ENCODE assay signal across 23 cellular contexts in genomic region chr1:210263963-210264362, GRCh38. TPM values are rescaled to one million over a fixed set of nuclear protein-coding genes. Genes with fewer than 3 reads are reported as not detected.
DNase-seq lines count a peak whose midpoint lies in the region; FAIRE-seq and TF ChIP-seq lines count a peak whose summit lies in the region.
"Had no signal": no experiment of that assay in that cellular context is flagged by ENCODE, and none has a peak within 500 bp of the region (broad histone marks: within the 10 kb centered on the region; RNA-seq: fewer than 3 reads in every experiment).

No MANE protein-coding gene starts in this region.

- H3K79me2 ChIP-seq in H1 (ENCODE audit: control insufficient read depth in 1 of 2, insufficient read depth in 2 of 2, low read length in 2 of 2), result no peaks in the 10 kb centered on the region

- no peak overlapping the region for H3K4ac ChIP-seq in H1 (replicated peaks; ENCODE audit: insufficient read length, low read depth, low read length)

- H3K27ac ChIP-seq in H1 (ENCODE audit: low read depth, low read length) (no peak overlapping the region), rectal smooth muscle tissue (ENCODE audit: low read depth, low read length) (peak overlapping the region; percentile 21), vagina (peak overlapping the region; percentile 70)
- H3K27ac ChIP-seq: KMS-11 had no signal

- TF ChIP-seq RAD21 in H1 (IDR thresholded peaks at IDR 0.05 in 1 of 2, conservative IDR thresholded peaks at IDR 0.05 in 1 of 2; ENCODE audit: low read depth in 2 of 2, low read length in 2 of 2), result no peak

- TF ChIP-seq CTCF in H1 (IDR thresholded peaks at IDR 0.05; ENCODE audit: control extremely low read depth in 1 of 3, insufficient read depth in 1 of 3, low read depth in 1 of 3, low read length in 3 of 3) (no peak), vagina (IDR thresholded peaks at IDR 0.05) (no peak)

- no peak overlapping the region for H2BK15ac ChIP-seq in H1 (ENCODE audit: low read length)

- H4K20me1 ChIP-seq in H1 (replicated peaks in 1 of 2; ENCODE audit: control insufficient read depth in 1 of 2, insufficient read depth in 2 of 2, low read length in 2 of 2), result no peaks in the 10 kb centered on the region

- peak overlapping the region; percentile 10; the same call in 1 of the 2 replicates for H2BK20ac ChIP-seq in H1 (ENCODE audit: low read length)

- H2AK5ac ChIP-seq in H1 (ENCODE audit: low read depth, low read length), result 0 out of 2 replicates have a peak overlapping the region, but pooled peaks have one; percentile 8

- no peak overlapping the region for H4K5ac ChIP-seq in H1 (ENCODE audit: insufficient read length, low read depth, low read length)

- H4K8ac ChIP-seq in H1 (ENCODE audit: extremely low read depth, insufficient read depth, low read length), result no peak overlapping the region

- no peaks in the 10 kb centered on the region for H3K36me3 ChIP-seq in H1 (ENCODE audit: control insufficient read depth in 2 of 4, insufficient read depth in 4 of 4, low read length in 3 of 4)
- H3K36me3 ChIP-seq in rectal smooth muscle tissue (ENCODE audit: control insufficient read depth, insufficient read depth, low read length), result no peaks in the 10 kb centered on the region
- H3K36me3 ChIP-seq in vagina, result no peaks in the 10 kb centered on the region
- H3K36me3 ChIP-seq: SJSA1 had no signal

- CTCF ChIA-PET in H1 (lab: Charles Lee; ENCODE audit: partially characterized antibody), result interaction anchor here (1.1 to 2.7 kb wide), 6 partner anchors 10 to 389 kb away, joined by 3 to 9 read pairs (median 4); no protein-coding TSS in a partner anchor

- H3K23ac ChIP-seq in H1 (ENCODE audit: insufficient read length), result no peak overlapping the region

- H3K23me2 ChIP-seq in H1 (ENCODE audit: low read depth, low read length), result no peaks in the 10 kb centered on the region; the same call in 1 of the 2 replicates

- H3K9ac ChIP-seq in H1 (replicated peaks in 1 of 4; ENCODE audit: extremely low read depth in 1 of 4, low read depth in 3 of 4, low read length in 3 of 4), result no peak overlapping the region
- no peak overlapping the region for H3K9ac ChIP-seq in rectal smooth muscle tissue (ENCODE audit: low read length)
- H3K9ac ChIP-seq: KMS-11 had no signal

- H3K79me1 ChIP-seq in H1 (ENCODE audit: low read depth, low read length), result no peaks in the 10 kb centered on the region

- 0 out of 2 replicates have a peak overlapping the region, but pooled peaks have one; percentile 62 for H2BK5ac ChIP-seq in H1 (ENCODE audit: low read depth, low read length)

- H3K9me3 ChIP-seq in H1 (ENCODE audit: insufficient read depth in 2 of 2, low read depth in 1 of 2, low read length in 1 of 2) (no peaks in the 10 kb centered on the region), vagina (no peaks in the 10 kb centered on the region)
- H3K9me3 ChIP-seq: SJSA1 had no signal

- H3K27me3 ChIP-seq in H1 (replicated peaks in 1 of 4; ENCODE audit: control insufficient read depth in 3 of 4, extremely low read depth in 1 of 4, insufficient read depth in 3 of 4, low read length in 3 of 4), result no peaks in the 10 kb centered on the region
- H3K27me3 ChIP-seq in rectal smooth muscle tissue (ENCODE audit: control insufficient read depth, insufficient read depth, low read length), result no peaks in the 10 kb centered on the region
- no peaks in the 10 kb centered on the region for H3K27me3 ChIP-seq in vagina
- H3K27me3 ChIP-seq: SJSA1 had no signal

- H3K4me3 ChIP-seq in H1 (ENCODE audit: extremely low read depth in 1 of 4, insufficient read depth in 2 of 4, low read depth in 3 of 4, low read length in 4 of 4) (no peak overlapping the region), rectal smooth muscle tissue (ENCODE audit: low read length) (no peak overlapping the region), vagina (no peak overlapping the region)
- H3K4me3 ChIP-seq: GM23338, SJSA1 had no signal

- DNase-seq in RPMI7951 (ENCODE audit: low read depth) (peak; percentile 53), H1 (ENCODE audit: low read depth in 1 of 2, low spot score in 2 of 2) (no peak), vagina (ENCODE audit: extremely low spot score in 2 of 2) (no peak), H54 (ENCODE audit: insufficient read length, low spot score) (no peak), middle frontal gyrus (ENCODE audit: extremely low spot score, low spot score) (no peak), HPDE6-E6E7 (ENCODE audit: extremely low spot score) (no peak)
- DNase-seq: CD4-positive, alpha-beta T cell; COR-L47; DMS 273 treated with DMSO at 0.1 percent for 48 hours; DND-41; IMR-90; NCI-H1105 treated with DMSO at 0.1 percent for 48 hours; NCI-H2081; NCI-H2171; NCI-H345; NCI-H524; NCI-H774; NK-92 treated with Interleukin-12 subunit alpha and Interleukin-12 subunit beta, amount 100 ng/mL, for 24 hours had no signal

- POLR2A ChIA-PET in H1 (lab: Charles Lee; ENCODE audit: partially characterized antibody), result interaction anchor here (0.9 to 3.8 kb wide), 4 partner anchors 12 to 110 kb away, joined by 3 to 24 read pairs (median 13); partner anchors contain the start of gene SERTAD4

- no peak overlapping the region for H3K18ac ChIP-seq in H1 (ENCODE audit: extremely low read depth, low read length)

- H3K56ac ChIP-seq in H1 (replicated peaks; ENCODE audit: insufficient read length, low read depth, low read length), result no peak overlapping the region

- no peak overlapping the region for H3K14ac ChIP-seq in H1 (ENCODE audit: insufficient read length)

- no peak for TF ChIP-seq EP300 in H1 (IDR thresholded peaks at IDR 0.05; ENCODE audit: borderline replicate concordance in 1 of 2, low read depth in 2 of 2, low read length in 2 of 2)

- H3K4me1 ChIP-seq in H1 (replicated peaks in 1 of 4; ENCODE audit: control insufficient read depth in 3 of 4, insufficient read depth in 4 of 4, low read length in 3 of 4) (peaks cover 0 to 13% (median 2%) of the 10 kb centered on the region in 4 experiments; a peak in 2 of 7 replicates), rectal smooth muscle tissue (ENCODE audit: control insufficient read depth, insufficient read depth, low read length) (peaks cover 23% of the 10 kb centered on the region), vagina (peaks cover 51% of the 10 kb centered on the region)

- H4K91ac ChIP-seq in H1 (replicated peaks; ENCODE audit: insufficient read length, low read length), result no peak overlapping the region

- H2BK12ac ChIP-seq in H1 (ENCODE audit: low read depth, low read length), result no peak overlapping the region; the same call in 1 of the 2 replicates

- FAIRE-seq in H1 (lab: Jason Lieb, UNC) (no peak), H54 (lab: Jason Lieb, UNC) (no peak)
- FAIRE-seq: GM12891 had no signal

- intact Hi-C loops in vagina (cut with DNase I), result no loop called here

- H2BK120ac ChIP-seq in H1 (replicated peaks; ENCODE audit: low read depth, low read length), result no peak overlapping the region

- no peak overlapping the region for H2AFZ ChIP-seq in H1 (ENCODE audit: low read length)
- H2AFZ ChIP-seq: GM23338 had no signal

- TF ChIP-seq POLR2A in H1 (IDR thresholded peaks at IDR 0.05; ENCODE audit: control extremely low read depth in 1 of 2, low read depth in 2 of 2, low read length in 2 of 2) (no peak), vagina (IDR thresholded peaks at IDR 0.05) (no peak), H54 (IDR thresholded peaks at IDR 0.05; ENCODE audit: low read depth, low read length) (no peak)

- H3K4me2 ChIP-seq in H1 (ENCODE audit: insufficient read depth in 1 of 2, low read depth in 2 of 2, low read length in 2 of 2), result no peak overlapping the region
- H3K4me2 ChIP-seq: GM23338, KMS-11 had no signal

TF ChIP-seq in H1, 55 proteins besides CTCF, POLR2A, EP300 and RAD21 (continues in another document):
- no peak for TF ChIP-seq GABPA (IDR thresholded peaks at IDR 0.05; ENCODE audit: borderline replicate concordance, insufficient read depth, low read length)
- TF ChIP-seq TCF12 (IDR thresholded peaks at IDR 0.05; ENCODE audit: low read depth, low read length), result no peak
- TF ChIP-seq TAF1 (IDR thresholded peaks at IDR 0.05; ENCODE audit: low read depth, low read length), result no peak

RNA-seq across cellular contexts. Expression of gene SERTAD4, which starts 31.4 kb away (rescaled TPM):
- 19.8 TPM in 2 replicates for total RNA-seq in RPMI7951 (2014; rRNA removed; shearing (Covaris generic))
- 3.2 and 3.3 TPM in 2 replicates for total RNA-seq in H1 (2021; fragmentation: NEBNext Ultra II Directional; extraction: Animal tissue kit (Norgen Biotek cat#: 25700))
- polyA plus RNA-seq in H1 (2011; rRNA removed), result 0.54 and 0.80 TPM in 2 replicates
- polyA plus RNA-seq in H1 (2011; cell fraction: cytosol; rRNA removed), result 0.63 TPM
- 1.2 TPM for polyA plus RNA-seq in H1 (2011; cell fraction: nucleus; rRNA removed)
- 0.92 to 1.7 TPM (median 1.5 TPM) in 4 replicates for polyA plus RNA-seq in H1 (2012, experiment 1 of 2)
- polyA plus RNA-seq in H1 (2012, experiment 2 of 2), result 0.21 TPM
- 3.9 TPM for polyA plus RNA-seq in H1 (2013, experiment 1 of 2)
- 4.0 TPM for polyA plus RNA-seq in H1 (2013, experiment 2 of 2)
- 0.85 and 1.2 TPM in 2 replicates for polyA minus RNA-seq in H1 (2011; rRNA and poly(A)+ RNA removed)
- polyA minus RNA-seq in H1 (2011; cell fraction: cytosol; rRNA and poly(A)+ RNA removed), result 0.51 TPM
- 2.9 TPM for polyA minus RNA-seq in H1 (2011; cell fraction: nucleus; rRNA and poly(A)+ RNA removed)
- 2.7 TPM for total RNA-seq in vagina
- total RNA-seq: CD4-positive, alpha-beta T cell had no signal
